In genomic region chr7:81625311-81625651, GRCh38 we compare ENCODE assay signal across 23 cellular contexts.
"Had no signal": no experiment of that assay in that cellular context is flagged by ENCODE, and none has a peak within 500 bp of the region (broad histone marks: within the 10 kb centered on the region; RNA-seq: fewer than 3 reads in every experiment).

No MANE protein-coding gene starts in this region.

- H3K9me3 Mint-ChIP-seq: activated B cell treated with CpG ODN at 0.5 μM for 24 hours; activated CD4-positive, alpha-beta memory T cell treated with anti-CD3 and anti-CD28 coated beads for 36 hours; naive B cell had no signal

- H3K27me3 Mint-ChIP-seq: activated B cell treated with CpG ODN at 0.5 μM for 24 hours; activated CD4-positive, alpha-beta memory T cell treated with anti-CD3 and anti-CD28 coated beads for 36 hours; activated naive CD8-positive, alpha-beta T cell; naive B cell had no signal

- H3K36me3 ChIP-seq: left lung, thyroid gland, uterus had no signal

- H3K36me3 Mint-ChIP-seq: activated CD4-positive, alpha-beta memory T cell treated with anti-CD3 and anti-CD28 coated beads for 36 hours; activated naive CD8-positive, alpha-beta T cell; naive B cell had no signal

- H3K79me2 ChIP-seq: parathyroid adenoma had no signal

- H3K4me1 Mint-ChIP-seq: activated B cell treated with CpG ODN at 0.5 μM for 24 hours, naive B cell had no signal

- H3K4me3 Mint-ChIP-seq: activated B cell treated with CpG ODN at 0.5 μM for 24 hours; activated CD4-positive, alpha-beta memory T cell treated with anti-CD3 and anti-CD28 coated beads for 36 hours; activated naive CD8-positive, alpha-beta T cell; naive B cell; T-helper 2 cell treated with Interferon-gamma antibody and Interleukin-4, amounts not matched to agents 5 μg/mL and 100 μg/mL, for 36 hours had no signal

- DNase-seq: activated B cell treated with CpG ODN at 0.5 μM for 24 hours; activated CD4-positive, alpha-beta memory T cell treated with anti-CD3 and anti-CD28 coated beads for 36 hours; activated CD4-positive, alpha-beta T cell treated with anti-CD3 and anti-CD28 coated beads for 4 hours; activated T-cell treated with anti-CD3 and anti-CD28 coated beads for 4 hours; amygdala; body of pancreas; caudate nucleus; erythroblast; left lung; mammary epithelial cell; mucosa of descending colon; naive B cell; stimulated activated CD4-positive, alpha-beta T cell treated with anti-CD3 and anti-CD28 coated beads, Interleukin-12 subunit alpha, Interleukin-12 subunit beta, amount 100 ng/mL, for 4 hours; stimulated activated CD4-positive, alpha-beta T cell treated with anti-CD3 and anti-CD28 coated beads, Interleukin-1b, Interleukin-23, amount 100 ng/mL, for 48 hours; stimulated activated naive CD4-positive, alpha-beta T cell treated with Interleukin-2 at 50 U/mL for 16 hours; thyroid gland; uterus had no signal

- H3K9ac ChIP-seq: parathyroid adenoma had no signal

- H3K4me3 ChIP-seq: body of pancreas, left lung, mucosa of descending colon, thyroid gland, uterus had no signal

- H3K27me3 ChIP-seq: body of pancreas, left lung, thyroid gland, uterus had no signal

- ATAC-seq: body of pancreas, left lung, mucosa of descending colon had no signal

- H3K27ac ChIP-seq: body of pancreas, left lung, parathyroid adenoma, thyroid gland, uterus had no signal

- FAIRE-seq: colon, frontal cortex, keratinocyte had no signal

- H3K4me1 ChIP-seq: body of pancreas, left lung, parathyroid adenoma, uterus had no signal

- H3K27ac Mint-ChIP-seq: activated B cell treated with CpG ODN at 0.5 μM for 24 hours; activated CD4-positive, alpha-beta memory T cell treated with anti-CD3 and anti-CD28 coated beads for 36 hours; activated naive CD8-positive, alpha-beta T cell; naive B cell; T-helper 2 cell treated with Interferon-gamma antibody and Interleukin-4, amounts not matched to agents 5 μg/mL and 100 μg/mL, for 36 hours had no signal

- H3K9me3 ChIP-seq: body of pancreas, left lung, mucosa of descending colon, thyroid gland, uterus had no signal

- H2AFZ ChIP-seq: parathyroid adenoma had no signal
